In the genomic region with DNA sequence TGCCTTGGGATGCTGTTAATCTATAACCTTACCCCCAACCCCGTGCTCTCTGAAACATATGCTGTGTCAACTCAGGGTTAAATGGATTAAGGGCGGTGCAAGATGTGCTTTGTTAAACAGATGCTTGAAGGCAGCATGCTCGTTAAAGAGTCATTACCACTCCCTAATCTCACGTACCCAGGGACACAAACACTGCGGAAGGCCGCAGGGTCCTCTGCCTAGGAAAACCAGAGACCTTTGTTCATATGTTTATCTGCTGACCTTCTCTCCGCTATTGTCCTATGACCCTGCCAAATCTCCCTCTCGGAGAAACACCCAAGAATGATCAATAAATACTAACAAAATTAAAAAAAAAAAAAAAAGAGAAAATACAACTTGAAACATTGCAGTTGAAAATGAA, we compare ENCODE assay signal across 5 cellular contexts. TPM values are rescaled to one million over a fixed set of nuclear protein-coding genes. Genes with fewer than 3 reads are reported as not detected.
DNase-seq lines count a peak whose midpoint lies in the region; ATAC-seq, FAIRE-seq and TF ChIP-seq lines count a peak whose summit lies in the region.
"Not testable (repeated sequence)": the region's sequence is repeated elsewhere in the genome, so short reads cannot be mapped to it uniquely, and the experiment has no call there.

No MANE protein-coding gene starts in this region.

- intact Hi-C loops in K562 (cut with micrococcal nuclease) = not testable (repeated sequence)

- WGBS in K562 (ENCODE audit: insufficient coverage, low coverage, missing lambda C conversion rate) = 21% methylated on average over 7 of the region's 8 CpGs
- WGBS in hepatocyte (ENCODE audit: low lambda C conversion rate, missing lambda C conversion rate) = 66% methylated on average over 8 of the region's 8 CpGs

- TF ChIP-seq RAD21 in K562 (CRISPR knock-in tag; conservative IDR thresholded peaks at IDR 0.05 in 1 of 2, IDR thresholded peaks at IDR 0.05 in 1 of 2) = not testable (repeated sequence)

- H3K27me3 ChIP-seq in K562 (ENCODE audit: control insufficient read depth in 2 of 2, insufficient read depth in 2 of 2, low read length in 2 of 2); hepatocyte: not testable (repeated sequence)

- not testable (repeated sequence) for TF ChIP-seq CTCF in K562 (IDR thresholded peaks at IDR 0.05 in 2 of 3, conservative IDR thresholded peaks at IDR 0.05 in 1 of 3; ENCODE audit: insufficient read depth in 2 of 3, low read depth in 1 of 3, low read length in 3 of 3); hepatocyte (IDR thresholded peaks at IDR 0.05; ENCODE audit: poor library complexity); progenitor cell of endocrine pancreas (IDR thresholded peaks at IDR 0.05; ENCODE audit: unreplicated experiment)

- TF ChIP-seq EP300 in K562 (IDR thresholded peaks at IDR 0.05; ENCODE audit: low read length) = not testable (repeated sequence)

- DNase-seq in NCI-H524 (lab: John Stamatoyannopoulos, UW) (peak; percentile 48 to 73), NCI-H82 treated with DMSO at 0.1 percent for 48 hours (lab: John Stamatoyannopoulos, UW; ENCODE audit: unreplicated experiment) (peak; percentile 39), K562 (ENCODE audit: extremely low read depth in 1 of 4, low spot score in 3 of 4) (peak in 1 of 4 experiments; percentile 31)
- DNase-seq in hepatocyte (ENCODE audit: low spot score); progenitor cell of endocrine pancreas (ENCODE audit: low spot score, unreplicated experiment): not testable (repeated sequence)

- H3K9ac ChIP-seq in K562 (ENCODE audit: insufficient read depth in 1 of 2, low read depth in 2 of 2, low read length in 2 of 2) = not testable (repeated sequence)

- not testable (repeated sequence) for H3K4me3 Mint-ChIP-seq in progenitor cell of endocrine pancreas (ENCODE audit: low read depth)

- H2AFZ ChIP-seq in K562 (ENCODE audit: low read depth, low read length); hepatocyte: not testable (repeated sequence)

- not testable (repeated sequence) for TF ChIP-seq POLR2A in K562 (conservative IDR thresholded peaks at IDR 0.05)

- not testable (repeated sequence) for H4K20me1 ChIP-seq in K562 (replicated peaks; ENCODE audit: control insufficient read depth, insufficient read depth, low read length); hepatocyte (ENCODE audit: insufficient read depth, poor library complexity, severe bottlenecking)

- H3K4me1 ChIP-seq in K562 (replicated peaks in 1 of 2; ENCODE audit: control insufficient read depth in 2 of 2, insufficient read depth in 2 of 2, low read length in 2 of 2); hepatocyte (ENCODE audit: insufficient read depth): not testable (repeated sequence)

- not testable (repeated sequence) for H3K9me2 ChIP-seq in hepatocyte (replicated peaks; ENCODE audit: insufficient read depth)

- peak overlapping the region; percentile 88 for H3K27ac Mint-ChIP-seq in progenitor cell of endocrine pancreas

- POLR2A ChIA-PET in K562 (lab: Yijun Ruan, JAX) = not testable (repeated sequence)

- H3K9me3 Mint-ChIP-seq in progenitor cell of endocrine pancreas (ENCODE audit: low read depth) = not testable (repeated sequence)

- not testable (repeated sequence) for BruUV-seq in K562 (replicated peaks; lab: Mats Ljungman, UMichigan)

- H3K27ac ChIP-seq in K562 (ENCODE audit: extremely low read depth, low read depth, low read length) = not testable (repeated sequence)
- H3K27ac ChIP-seq in hepatocyte = peak overlapping the region; percentile 58

- H3K4me3 ChIP-seq in K562, hepatocyte: not testable (repeated sequence)

- H3K9me1 ChIP-seq in K562 (ENCODE audit: control insufficient read depth, insufficient read depth, low read length) = not testable (repeated sequence)

- H3K27me3 Mint-ChIP-seq in progenitor cell of endocrine pancreas = not testable (repeated sequence)

- not testable (repeated sequence) for H3K79me2 ChIP-seq in K562 (ENCODE audit: control insufficient read depth, insufficient read depth, low read length)
- H3K79me2 ChIP-seq in hepatocyte = peaks cover 26% of the 10 kb centered on the region

- ATAC-seq in K562 = not testable (repeated sequence)

- H3K36me3 ChIP-seq in K562 (ENCODE audit: control insufficient read depth, insufficient read depth, low read length); hepatocyte (replicated peaks; ENCODE audit: insufficient read depth, low read depth): not testable (repeated sequence)

- FAIRE-seq in K562 (lab: Jason Lieb, UNC) = not testable (repeated sequence)

- H3K4me1 Mint-ChIP-seq in progenitor cell of endocrine pancreas (ENCODE audit: low read depth) = not testable (repeated sequence)

- H3K36me3 Mint-ChIP-seq in progenitor cell of endocrine pancreas (ENCODE audit: insufficient read depth) = peaks cover 13% of the 10 kb centered on the region

- not testable (repeated sequence) for H3K4me2 ChIP-seq in K562 (ENCODE audit: insufficient read depth, low read length); hepatocyte

- in situ Hi-C loops in K562 (cut with MboI) = loop anchor here (5.0 kb wide), 1 partner anchor 37 kb away; no protein-coding TSS in a partner anchor

- CTCF ChIA-PET in K562 (lab: Yijun Ruan, JAX; ENCODE audit: low intra/inter-chr PET ratio) = not testable (repeated sequence)

- not testable (repeated sequence) for H3K9me3 ChIP-seq in K562 (replicated peaks; ENCODE audit: control insufficient read depth, insufficient read depth, low read depth, low read length); hepatocyte (ENCODE audit: low read depth)

RNA-seq across cellular contexts. Expression of a gene that starts 8.3 kb away (rescaled TPM):
- 42.5 and 74.9 TPM in 2 replicates for total RNA-seq in K562 (2011; cell fraction: chromatin; rRNA removed; ENCODE audit: low replicate concordance)
- total RNA-seq in K562 (2011; cell fraction: nucleolus; rRNA removed) = 69.3 and 79.4 TPM in 2 replicates
- total RNA-seq in K562 (2011; cell fraction: nucleoplasm; rRNA removed) = 70.7 and 78.6 TPM in 2 replicates
- total RNA-seq in K562 (2014; rRNA removed) = 8.3 and 14.2 TPM in 2 replicates
- 14.5 and 16.7 TPM in 2 replicates for total RNA-seq in K562 (2014; rRNA removed; fragmentation: Illumina TruSeq; extraction: Trizol)
- total RNA-seq in K562 (2015; rRNA removed; fragmentation: Illumina TruSeq; extraction: Trizol) = 23.0 and 23.5 TPM in 2 replicates
- total RNA-seq in K562 (2021) = 10.5 and 10.7 TPM in 2 replicates
- 71.8 and 102 TPM in 2 replicates for polyA plus RNA-seq in K562 (2011; rRNA removed)
- 68.1 and 117 TPM in 2 replicates for polyA plus RNA-seq in K562 (2011; cell fraction: cytosol; rRNA removed)
- 37.3 and 64.2 TPM in 2 replicates for polyA plus RNA-seq in K562 (2011; cell fraction: nucleus; rRNA removed)
- polyA plus RNA-seq in K562 (2012) = 13.2 and 14.2 TPM in 2 replicates
- polyA plus RNA-seq in K562 (2014; fragmentation: Illumina TruSeq; extraction: Trizol) = 18.9 and 26.0 TPM in 2 replicates
- polyA plus RNA-seq in K562 (2014; fragmentation: Nextera tagmentation; extraction: Ambion mirVana) = 10 to 100 TPM; 28.6 to 40.5 TPM
- polyA plus RNA-seq in K562 (2014; rRNA removed) = 16.4 and 25.5 TPM in 2 replicates
- 29.9 and 51.9 TPM in 2 replicates for polyA minus RNA-seq in K562 (2011; rRNA and poly(A)+ RNA removed)
- polyA minus RNA-seq in K562 (2011; cell fraction: cytosol; rRNA and poly(A)+ RNA removed) = 11.6 and 15.9 TPM in 2 replicates
- 19.5 and 63.9 TPM in 2 replicates for polyA minus RNA-seq in K562 (2011; cell fraction: nucleus; rRNA and poly(A)+ RNA removed)
- total RNA-seq in hepatocyte = 16.5 and 18.0 TPM in 2 replicates
- 37.4 and 44.2 TPM in 2 replicates for polyA plus RNA-seq in hepatocyte
- total RNA-seq in progenitor cell of endocrine pancreas = 36.8 TPM in 2 replicates

RNA-seq across cellular contexts. Expression of a gene that starts 12.6 kb away (rescaled TPM):
- 218 and 250 TPM in 2 replicates for total RNA-seq in K562 (2011; cell fraction: chromatin; rRNA removed; ENCODE audit: low replicate concordance)
- total RNA-seq in K562 (2011; cell fraction: nucleolus; rRNA removed) = 132 and 144 TPM in 2 replicates
- total RNA-seq in K562 (2011; cell fraction: nucleoplasm; rRNA removed) = 200 and 284 TPM in 2 replicates
- total RNA-seq in K562 (2014; rRNA removed) (46.9 and 75.6 TPM in 2 replicates), K562 (2014; rRNA removed; fragmentation: Illumina TruSeq; extraction: Trizol) (73.2 and 84.9 TPM in 2 replicates), K562 (2015; rRNA removed; fragmentation: Illumina TruSeq; extraction: Trizol) (78.6 and 82.0 TPM in 2 replicates), K562 (2021) (62.8 and 64.9 TPM in 2 replicates), hepatocyte (22.9 and 29.0 TPM in 2 replicates), progenitor cell of endocrine pancreas (36.9 and 37.0 TPM in 2 replicates)
- polyA plus RNA-seq in K562 (2011; rRNA removed) (47.4 and 79.2 TPM in 2 replicates), K562 (2014; fragmentation: Illumina TruSeq; extraction: Trizol) (64.1 and 68.9 TPM in 2 replicates), K562 (2014; fragmentation: Nextera tagmentation; extraction: Ambion mirVana) (10 to 100 TPM; 91.0 to 95.7 TPM), K562 (2014; rRNA removed) (35.9 and 41.8 TPM in 2 replicates), hepatocyte (9.1 and 11.4 TPM in 2 replicates)
- 29.8 and 29.9 TPM in 2 replicates for polyA plus RNA-seq in K562 (2011; cell fraction: cytosol; rRNA removed)
- polyA plus RNA-seq in K562 (2011; cell fraction: nucleus; rRNA removed) = 24.4 and 35.3 TPM in 2 replicates
- 35.0 and 47.7 TPM in 2 replicates for polyA plus RNA-seq in K562 (2012)
- polyA minus RNA-seq in K562 (2011; rRNA and poly(A)+ RNA removed) = 88.7 and 120 TPM in 2 replicates
- 32.5 and 50.1 TPM in 2 replicates for polyA minus RNA-seq in K562 (2011; cell fraction: cytosol; rRNA and poly(A)+ RNA removed)
- polyA minus RNA-seq in K562 (2011; cell fraction: nucleus; rRNA and poly(A)+ RNA removed) = 47.7 and 57.1 TPM in 2 replicates

RNA-seq across cellular contexts. Expression of a gene that starts 54.2 kb away (rescaled TPM):
- total RNA-seq in K562 (2011; cell fraction: chromatin; rRNA removed; ENCODE audit: low replicate concordance) = 140 and 407 TPM in 2 replicates
- 199 and 212 TPM in 2 replicates for total RNA-seq in K562 (2011; cell fraction: nucleolus; rRNA removed)
- 141 and 147 TPM in 2 replicates for total RNA-seq in K562 (2011; cell fraction: nucleoplasm; rRNA removed)
- 86.8 and 118 TPM in 2 replicates for total RNA-seq in K562 (2014; rRNA removed)
- 29.0 and 42.9 TPM in 2 replicates for total RNA-seq in K562 (2014; rRNA removed; fragmentation: Illumina TruSeq; extraction: Trizol)
- 60.6 and 64.3 TPM in 2 replicates for total RNA-seq in K562 (2015; rRNA removed; fragmentation: Illumina TruSeq; extraction: Trizol)
- total RNA-seq in K562 (2021) = 118 TPM in 2 replicates
- polyA plus RNA-seq in K562 (2011; rRNA removed) = 54.9 and 72.4 TPM in 2 replicates
- 54.0 and 156 TPM in 2 replicates for polyA plus RNA-seq in K562 (2011; cell fraction: cytosol; rRNA removed)
- 208 and 316 TPM in 2 replicates for polyA plus RNA-seq in K562 (2011; cell fraction: nucleus; rRNA removed)
- 79.3 and 81.1 TPM in 2 replicates for polyA plus RNA-seq in K562 (2012)
- 59.8 and 76.3 TPM in 2 replicates for polyA plus RNA-seq in K562 (2014; fragmentation: Illumina TruSeq; extraction: Trizol)
- polyA plus RNA-seq in K562 (2014; fragmentation: Nextera tagmentation; extraction: Ambion mirVana) = 1 to 10 TPM in 1 of 2 experiments, under 1 TPM in 1; 0.80 to 2.1 TPM
- 84.7 and 89.0 TPM in 2 replicates for polyA plus RNA-seq in K562 (2014; rRNA removed)
- 24.1 and 78.3 TPM in 2 replicates for polyA minus RNA-seq in K562 (2011; rRNA and poly(A)+ RNA removed)
- polyA minus RNA-seq in K562 (2011; cell fraction: cytosol; rRNA and poly(A)+ RNA removed) = 48.6 and 69.1 TPM in 2 replicates
- 81.0 and 88.0 TPM in 2 replicates for polyA minus RNA-seq in K562 (2011; cell fraction: nucleus; rRNA and poly(A)+ RNA removed)
- total RNA-seq in hepatocyte = 30.4 and 34.7 TPM in 2 replicates
- 63.5 and 70.5 TPM in 2 replicates for polyA plus RNA-seq in hepatocyte
- 23.4 and 28.4 TPM in 2 replicates for total RNA-seq in progenitor cell of endocrine pancreas
